In genomic region chr7:31885160-31885559, GRCh38 we compare ENCODE assay signal across 14 cellular contexts.
DNase-seq lines count a peak whose midpoint lies in the region; TF ChIP-seq lines count a peak whose summit lies in the region.
"Had no signal": no experiment of that assay in that cellular context is flagged by ENCODE, and none has a peak within 500 bp of the region (broad histone marks: within the 10 kb centered on the region; RNA-seq: fewer than 3 reads in every experiment).

No MANE protein-coding gene starts in this region.

- H3K4me1 ChIP-seq in right atrium auricular region (peaks cover 0 to 51% of the 10 kb centered on the region in 2 donors), stomach smooth muscle (ENCODE audit: control insufficient read depth, insufficient read depth, low read length) (peaks cover 11% of the 10 kb centered on the region)
- no peaks in the 10 kb centered on the region for H3K4me1 ChIP-seq in CD8-positive, alpha-beta memory T cell (ENCODE audit: insufficient read depth, low read length)

- H3K9me3 Mint-ChIP-seq in CD8-positive, alpha-beta memory T cell = peaks cover 0 to 21% (median 11%) of the 10 kb centered on the region in 5 donors
- H3K9me3 Mint-ChIP-seq in type B pancreatic cell = peaks cover 4% of the 10 kb centered on the region

- peak overlapping the region; percentile 93 for H3K27ac ChIP-seq in epithelial cell of prostate
- H3K27ac ChIP-seq in right atrium auricular region = peak overlapping the region; percentile 78 to 81
- peak overlapping the region; percentile 76 for H3K27ac ChIP-seq in stomach smooth muscle (ENCODE audit: low read length)
- no peak overlapping the region for H3K27ac ChIP-seq in CD8-positive, alpha-beta memory T cell (ENCODE audit: low read depth, low read length)
- H3K27ac ChIP-seq: PC-9 had no signal

- peak overlapping the region in 1 of 2 donors; percentile 72 for H3K9ac ChIP-seq in stomach smooth muscle (ENCODE audit: low read length in 2 of 2)

- H3K9me3 ChIP-seq in right atrium auricular region = no peaks in the 10 kb centered on the region
- no peaks in the 10 kb centered on the region for H3K9me3 ChIP-seq in stomach smooth muscle (ENCODE audit: control insufficient read depth in 2 of 2, low read length in 2 of 2)
- no peaks in the 10 kb centered on the region for H3K9me3 ChIP-seq in CD8-positive, alpha-beta memory T cell (ENCODE audit: low read length)

- no peaks in the 10 kb centered on the region for H3K4me1 Mint-ChIP-seq in CD8-positive, alpha-beta memory T cell
- H3K4me1 Mint-ChIP-seq in type B pancreatic cell (ENCODE audit: unreplicated experiment) = no peaks in the 10 kb centered on the region

- no peak overlapping the region for H3K4me3 ChIP-seq in right atrium auricular region
- no peak overlapping the region for H3K4me3 ChIP-seq in stomach smooth muscle (ENCODE audit: low read length in 2 of 2)
- H3K4me3 ChIP-seq in CD8-positive, alpha-beta memory T cell (ENCODE audit: low read length) = no peak overlapping the region
- H3K4me3 ChIP-seq: PC-9 had no signal

- POLR2A ChIA-PET in CD8-positive, alpha-beta memory T cell (lab: Charles Lee) = no interaction called here

- H3K27me3 ChIP-seq in right atrium auricular region (no peaks in the 10 kb centered on the region), stomach smooth muscle (ENCODE audit: control insufficient read depth in 1 of 2, insufficient read depth in 2 of 2, low read length in 2 of 2) (no peaks in the 10 kb centered on the region)
- H3K27me3 ChIP-seq in CD8-positive, alpha-beta memory T cell (ENCODE audit: insufficient read depth, low read length, poor library complexity, severe bottlenecking) = no peaks in the 10 kb centered on the region

- DNase-seq in M059J (ENCODE audit: low read depth) = peak; percentile 32
- no peak for DNase-seq in epithelial cell of prostate (ENCODE audit: low read depth, low spot score)
- DNase-seq in right atrium auricular region (ENCODE audit: low spot score) = no peak
- DNase-seq in hepatic stellate cell (ENCODE audit: low spot score) = no peak
- no peak for DNase-seq in CD8-positive, alpha-beta memory T cell
- no peak for DNase-seq in type B pancreatic cell (ENCODE audit: extremely low spot score, unreplicated experiment)
- DNase-seq: C1 segment of cervical spinal cord, KBM-7, NCI-H1417 treated with DMSO at 0.1 percent for 48 hours, NCI-H1930, NCI-H345, NCI-H526, PC-9 had no signal

- no peaks in the 10 kb centered on the region for H3K36me3 Mint-ChIP-seq in CD8-positive, alpha-beta memory T cell
- peaks cover 3% of the 10 kb centered on the region for H3K36me3 Mint-ChIP-seq in type B pancreatic cell

- H3K4me3 Mint-ChIP-seq in CD8-positive, alpha-beta memory T cell = no peak overlapping the region
- H3K4me3 Mint-ChIP-seq in type B pancreatic cell = no peak overlapping the region

- TF ChIP-seq CTCF in right atrium auricular region (IDR thresholded peaks at IDR 0.05) (no peak), type B pancreatic cell (conservative IDR thresholded peaks at IDR 0.05) (no peak)

- no peaks in the 10 kb centered on the region for H3K36me3 ChIP-seq in right atrium auricular region
- H3K36me3 ChIP-seq in stomach smooth muscle (ENCODE audit: control insufficient read depth in 2 of 2, insufficient read depth in 2 of 2, low read length in 2 of 2) = no peaks in the 10 kb centered on the region
- no peaks in the 10 kb centered on the region for H3K36me3 ChIP-seq in CD8-positive, alpha-beta memory T cell (ENCODE audit: insufficient read depth, low read length)

- CTCF ChIA-PET in CD8-positive, alpha-beta memory T cell (lab: Charles Lee) = no interaction called here

- H3K27me3 Mint-ChIP-seq in CD8-positive, alpha-beta memory T cell = no peaks in the 10 kb centered on the region
- peaks cover 2% of the 10 kb centered on the region for H3K27me3 Mint-ChIP-seq in type B pancreatic cell

- no peak overlapping the region for H3K27ac Mint-ChIP-seq in CD8-positive, alpha-beta memory T cell
- no peak overlapping the region for H3K27ac Mint-ChIP-seq in type B pancreatic cell
